In genomic region chr16:35685085-35685484, GRCh38 we compare ENCODE assay signal across 37 cellular contexts.
"Had no signal": no experiment of that assay in that cellular context is flagged by ENCODE, and none has a peak within 500 bp of the region (broad histone marks: within the 10 kb centered on the region; RNA-seq: fewer than 3 reads in every experiment).

No MANE protein-coding gene starts in this region.

- H3K4me1 ChIP-seq: adrenal gland, ascending aorta, body of pancreas, breast epithelium had no signal

- H3K27ac Mint-ChIP-seq: activated naive CD4-positive, alpha-beta T cell treated with anti-CD3 and anti-CD28 coated beads for 36 hours; activated naive CD4-positive, alpha-beta T cell treated with anti-CD3 and anti-CD28 coated beads, Interleukin-2, amount 10 ng/mL, durations not matched to agents 7 days and 5 days; activated naive CD4-positive, alpha-beta T cell treated with anti-CD3 and anti-CD28 coated beads, Interleukin-2, amount 50 U/mL, for 24 hours; activated naive CD4-positive, alpha-beta T cell treated with anti-CD3 and anti-CD28 coated beads, Interleukin-2, amount 50 U/mL, for 72 hours; activated naive CD8-positive, alpha-beta T cell; activated naive CD8-positive, alpha-beta T cell treated with anti-CD3 and anti-CD28 coated beads for 36 hours; activated naive CD8-positive, alpha-beta T cell treated with anti-CD3 and anti-CD28 coated beads, Interleukin-2, amount 10 ng/mL, durations not matched to agents 7 days and 5 days; activated naive CD8-positive, alpha-beta T cell treated with anti-CD3 and anti-CD28 coated beads, Interleukin-2, amount 50 U/mL, for 24 hours; activated T-cell treated with anti-CD3 and anti-CD28 coated beads, Interleukin-2, amount 50 U/mL, for 24 hours; activated T-cell treated with anti-CD3 and anti-CD28 coated beads, Interleukin-2, amount 50 U/mL, for 72 hours; activated T-helper 1 cell treated with anti-CD3 and anti-CD28 coated beads, Interleukin-12 subunit alpha, Interleukin-12 subunit beta, Interleukin-2, Interleukin-4 antibody, amounts not matched to agents 30 ng/mL and 10 ng/mL and 1 ng/mL, durations not matched to agents 14 hours and 24 hours and 36 hours; activated T-helper 17 cell treated with anti-CD3 and anti-CD28 coated beads, Interleukin-2, amount 50 U/mL, for 72 hours; activated T-helper 2 cell treated with anti-CD3 and anti-CD28 coated beads, Interferon-gamma antibody, Interleukin-2, Interleukin-4, amounts not matched to agents 10 μg/mL and 5 μg/mL and 100 μg/mL, durations not matched to agents 14 hours and 24 hours and 36 hours; brain had no signal

- H3K36me3 ChIP-seq: adrenal gland, ascending aorta, brain microvascular endothelial cell, breast epithelium, cardiac muscle cell had no signal

- H3K4me3 Mint-ChIP-seq: activated naive CD4-positive, alpha-beta T cell treated with anti-CD3 and anti-CD28 coated beads for 36 hours; activated naive CD4-positive, alpha-beta T cell treated with anti-CD3 and anti-CD28 coated beads, Interleukin-2, amount 10 ng/mL, durations not matched to agents 7 days and 5 days; activated naive CD4-positive, alpha-beta T cell treated with anti-CD3 and anti-CD28 coated beads, Interleukin-2, amount 50 U/mL, for 24 hours; activated naive CD8-positive, alpha-beta T cell; activated naive CD8-positive, alpha-beta T cell treated with anti-CD3 and anti-CD28 coated beads for 36 hours; activated naive CD8-positive, alpha-beta T cell treated with anti-CD3 and anti-CD28 coated beads, Interleukin-2, amount 10 ng/mL, durations not matched to agents 7 days and 5 days; activated naive CD8-positive, alpha-beta T cell treated with anti-CD3 and anti-CD28 coated beads, Interleukin-2, amount 50 U/mL, for 24 hours; activated T-cell treated with anti-CD3 and anti-CD28 coated beads, Interleukin-2, amount 50 U/mL, for 24 hours; activated T-cell treated with anti-CD3 and anti-CD28 coated beads, Interleukin-2, amount 50 U/mL, for 4 hours; activated T-cell treated with anti-CD3 and anti-CD28 coated beads, Interleukin-2, amount 50 U/mL, for 72 hours; activated T-helper 1 cell treated with anti-CD3 and anti-CD28 coated beads, Interleukin-12 subunit alpha, Interleukin-12 subunit beta, Interleukin-2, Interleukin-4 antibody, amounts not matched to agents 30 ng/mL and 10 ng/mL and 1 ng/mL, durations not matched to agents 14 hours and 24 hours and 36 hours; activated T-helper 17 cell treated with anti-CD3 and anti-CD28 coated beads, Interleukin-2, amount 50 U/mL, for 72 hours; brain; central memory CD8-positive, alpha-beta T cell had no signal

- H3K9me3 ChIP-seq: adrenal gland, ascending aorta had no signal

- DNase-seq: activated effector memory CD4-positive, alpha-beta T cell treated with Interleukin-2 at 50 U/mL for 16 hours; activated gamma-delta T cell; activated gamma-delta T cell treated with Interleukin-2 at 50 U/mL for 16 hours; activated naive CD4-positive, alpha-beta T cell; activated naive CD4-positive, alpha-beta T cell treated with anti-CD3 and anti-CD28 coated beads for 36 hours; activated naive CD4-positive, alpha-beta T cell treated with anti-CD3 and anti-CD28 coated beads, Interleukin-2, amount 10 ng/mL, durations not matched to agents 7 days and 5 days; activated naive CD4-positive, alpha-beta T cell treated with anti-CD3 and anti-CD28 coated beads, Interleukin-2, amount 50 U/mL, for 16 hours; activated naive CD4-positive, alpha-beta T cell treated with Interleukin-2 at 50 U/mL for 16 hours; activated naive CD8-positive, alpha-beta T cell treated with anti-CD3 and anti-CD28 coated beads for 36 hours; activated naive CD8-positive, alpha-beta T cell treated with anti-CD3 and anti-CD28 coated beads, Interleukin-2, amount 10 ng/mL, durations not matched to agents 7 days and 5 days; activated naive CD8-positive, alpha-beta T cell treated with anti-CD3 and anti-CD28 coated beads, Interleukin-2, amount 50 U/mL, for 24 hours; activated T-cell treated with anti-CD3 and anti-CD28 coated beads, Interleukin-2, amount 50 U/mL, for 1 hour; activated T-cell treated with anti-CD3 and anti-CD28 coated beads, Interleukin-2, amount 50 U/mL, for 24 hours; activated T-cell treated with anti-CD3 and anti-CD28 coated beads, Interleukin-2, amount 50 U/mL, for 4 hours; activated T-cell treated with anti-CD3 and anti-CD28 coated beads, Interleukin-2, amount 50 U/mL, for 48 hours; activated T-cell treated with anti-CD3 and anti-CD28 coated beads, Interleukin-2, amount 50 U/mL, for 72 hours; adrenal gland; amniotic stem cell; amygdala; anterior cingulate cortex; aorta; body of pancreas; brain microvascular endothelial cell; caudate nucleus; central memory CD4-positive, alpha-beta T cell; cerebellar nuclear complex had no signal

- H3K27me3 Mint-ChIP-seq: activated naive CD4-positive, alpha-beta T cell treated with anti-CD3 and anti-CD28 coated beads, Interleukin-2, amount 10 ng/mL, durations not matched to agents 7 days and 5 days; activated naive CD4-positive, alpha-beta T cell treated with anti-CD3 and anti-CD28 coated beads, Interleukin-2, amount 50 U/mL, for 24 hours; activated naive CD8-positive, alpha-beta T cell; activated naive CD8-positive, alpha-beta T cell treated with anti-CD3 and anti-CD28 coated beads for 36 hours; activated naive CD8-positive, alpha-beta T cell treated with anti-CD3 and anti-CD28 coated beads, Interleukin-2, amount 10 ng/mL, durations not matched to agents 7 days and 5 days; activated naive CD8-positive, alpha-beta T cell treated with anti-CD3 and anti-CD28 coated beads, Interleukin-2, amount 50 U/mL, for 24 hours; activated T-cell treated with anti-CD3 and anti-CD28 coated beads, Interleukin-2, amount 50 U/mL, for 24 hours; activated T-helper 17 cell treated with anti-CD3 and anti-CD28 coated beads, Interleukin-2, amount 50 U/mL, for 72 hours; brain; central memory CD8-positive, alpha-beta T cell had no signal

- H3K4me1 Mint-ChIP-seq: activated naive CD4-positive, alpha-beta T cell treated with anti-CD3 and anti-CD28 coated beads, Interleukin-2, amount 10 ng/mL, durations not matched to agents 7 days and 5 days; activated naive CD4-positive, alpha-beta T cell treated with anti-CD3 and anti-CD28 coated beads, Interleukin-2, amount 50 U/mL, for 24 hours; activated naive CD8-positive, alpha-beta T cell treated with anti-CD3 and anti-CD28 coated beads for 36 hours; activated naive CD8-positive, alpha-beta T cell treated with anti-CD3 and anti-CD28 coated beads, Interleukin-2, amount 10 ng/mL, durations not matched to agents 7 days and 5 days; activated naive CD8-positive, alpha-beta T cell treated with anti-CD3 and anti-CD28 coated beads, Interleukin-2, amount 50 U/mL, for 24 hours; activated T-helper 17 cell treated with anti-CD3 and anti-CD28 coated beads, Interleukin-2, amount 50 U/mL, for 72 hours; brain; central memory CD8-positive, alpha-beta T cell had no signal

- H3K36me3 Mint-ChIP-seq: activated naive CD4-positive, alpha-beta T cell treated with anti-CD3 and anti-CD28 coated beads, Interleukin-2, amount 10 ng/mL, durations not matched to agents 7 days and 5 days; activated naive CD4-positive, alpha-beta T cell treated with anti-CD3 and anti-CD28 coated beads, Interleukin-2, amount 50 U/mL, for 24 hours; activated naive CD8-positive, alpha-beta T cell; activated naive CD8-positive, alpha-beta T cell treated with anti-CD3 and anti-CD28 coated beads for 36 hours; activated naive CD8-positive, alpha-beta T cell treated with anti-CD3 and anti-CD28 coated beads, Interleukin-2, amount 10 ng/mL, durations not matched to agents 7 days and 5 days; brain had no signal

- H3K27ac ChIP-seq: adrenal gland, ascending aorta, body of pancreas, brain microvascular endothelial cell, breast epithelium, cardiac muscle cell had no signal

- ATAC-seq: activated naive CD4-positive, alpha-beta T cell treated with anti-CD3 and anti-CD28 coated beads, Interleukin-2, amount 50 U/mL, for 72 hours; activated naive CD8-positive, alpha-beta T cell treated with anti-CD3 and anti-CD28 coated beads, Interleukin-2, amount 50 U/mL, for 24 hours; activated T-cell treated with anti-CD3 and anti-CD28 coated beads, Interleukin-2, amount 50 U/mL, for 4 hours; activated T-cell treated with anti-CD3 and anti-CD28 coated beads, Interleukin-2, amount 50 U/mL, for 72 hours; activated T-helper 17 cell treated with anti-CD3 and anti-CD28 coated beads, Interleukin-2, amount 50 U/mL, for 72 hours; body of pancreas had no signal

- H3K27me3 ChIP-seq: adrenal gland, ascending aorta, body of pancreas, brain microvascular endothelial cell, breast epithelium, cardiac muscle cell had no signal

- H3K4me3 ChIP-seq: adrenal gland, ascending aorta, body of pancreas, breast epithelium, cardiac muscle cell had no signal
